In the genomic region with DNA sequence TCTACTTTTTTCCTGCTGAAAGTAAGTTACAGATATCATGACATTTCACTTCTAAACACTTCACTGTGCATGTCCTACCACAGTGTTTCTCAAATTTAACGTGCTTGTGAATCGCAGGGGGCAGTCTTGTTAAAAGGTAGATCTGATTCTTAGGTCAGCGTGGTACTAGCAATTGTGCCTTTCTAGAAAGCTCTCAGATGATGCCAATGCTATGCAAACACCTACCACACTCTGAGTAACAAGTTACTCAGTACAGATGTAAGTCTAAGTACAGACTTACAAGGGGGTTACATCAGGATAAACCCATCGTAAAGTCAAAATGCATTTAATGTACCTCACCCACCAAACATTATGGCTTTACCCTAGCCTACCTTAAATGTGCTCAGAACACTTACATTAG, we compare ENCODE assay signal across 25 cellular contexts. TPM values are rescaled to one million over a fixed set of nuclear protein-coding genes. Genes with fewer than 3 reads are reported as not detected.
DNase-seq lines count a peak whose midpoint lies in the region; ATAC-seq, FAIRE-seq and TF ChIP-seq lines count a peak whose summit lies in the region.
"Had no signal": no experiment of that assay in that cellular context is flagged by ENCODE, and none has a peak within 500 bp of the region (broad histone marks: within the 10 kb centered on the region; RNA-seq: fewer than 3 reads in every experiment).

No MANE protein-coding gene starts in this region.

- H3K4me1 ChIP-seq in cardiac muscle cell (ENCODE audit: low read depth) (no peaks in the 10 kb centered on the region), left ventricle myocardium inferior (peaks cover 13% of the 10 kb centered on the region), PC-3 (ENCODE audit: insufficient read depth, low read length) (peaks cover 10% of the 10 kb centered on the region)
- H3K4me1 ChIP-seq: BE2C, HAP-1 had no signal

- DNase-seq in cardiac muscle cell (ENCODE audit: low read depth in 1 of 2, low spot score in 1 of 2) (no peak), left ventricle myocardium inferior (no peak), H54 (ENCODE audit: insufficient read length, low spot score) (no peak), PC-3 (no peak), epithelial cell of prostate (ENCODE audit: low read depth, low spot score) (no peak), NCI-H1048 (lab: John Stamatoyannopoulos, UW) (no peak)
- no peak for DNase-seq in activated CD4-positive, alpha-beta T cell treated with anti-CD3 and anti-CD28 coated beads, Interleukin-2, amount 50 U/mL, for 48 hours
- no peak for DNase-seq in NK-92 treated with Interleukin-12 subunit alpha and Interleukin-12 subunit beta, amount 100 ng/mL, for 24 hours (lab: John Stamatoyannopoulos, UW)
- DNase-seq: 8988T; ACHN; AML-193; BE2C; CD4-positive, alpha-beta T cell; CD8-positive, alpha-beta memory T cell; DMS 273 treated with DMSO at 0.1 percent for 48 hours; DMS79; EL; GDM1 had no signal

- no peaks in the 10 kb centered on the region for H4K20me1 ChIP-seq in PC-3 (ENCODE audit: low read length)

- intact Hi-C loops in left ventricle myocardium inferior (cut with micrococcal nuclease), result no loop called here
- intact Hi-C loops in PC-3 (cut with micrococcal nuclease), result no loop called here

- no peak overlapping the region for H2AFZ ChIP-seq in PC-3 (ENCODE audit: low read length)
- H2AFZ ChIP-seq: GM23338 had no signal

- peak; percentile 30 for FAIRE-seq in H54 (lab: Jason Lieb, UNC)
- FAIRE-seq: A549, D721Med, GM12878, GM18507 had no signal

- H3K27ac ChIP-seq in cardiac muscle cell, result peak overlapping the region; percentile 30
- no peak overlapping the region for H3K27ac ChIP-seq in left ventricle myocardium inferior (replicated peaks)
- no peak overlapping the region for H3K27ac ChIP-seq in PC-3 (ENCODE audit: low read length)
- H3K27ac ChIP-seq in epithelial cell of prostate, result peak overlapping the region; percentile 58
- H3K27ac ChIP-seq: A549; BLaER1 treated with 17β-estradiol and CSF1 and Interleukin-3, amounts not matched to agents 10 nM and 100 nM had no signal

- H3F3A ChIP-seq in PC-3 (ENCODE audit: low read length, unreplicated experiment), result no peaks in the 10 kb centered on the region

- H3K9me2 ChIP-seq in PC-3 (replicated peaks; ENCODE audit: low read length), result no peaks in the 10 kb centered on the region

- H3K36me3 ChIP-seq in cardiac muscle cell (peaks cover 9% of the 10 kb centered on the region), left ventricle myocardium inferior (peaks cover 44% of the 10 kb centered on the region), PC-3 (ENCODE audit: low read depth, low read length) (peaks cover 15% of the 10 kb centered on the region; the same call in 1 of the 2 replicates)

- CTCF ChIA-PET in PC-3 (lab: Charles Lee), result interaction anchor here (0.6 kb wide), 1 partner anchor 38 kb away, joined by 6 read pairs; no protein-coding TSS in a partner anchor

- H3K4me3 ChIP-seq in cardiac muscle cell (no peak overlapping the region), left ventricle myocardium inferior (no peak overlapping the region), PC-3 (ENCODE audit: low read length) (no peak overlapping the region)
- H3K4me3 ChIP-seq: A549; BLaER1 treated with 17β-estradiol and CSF1 and Interleukin-3, amounts not matched to agents 10 nM and 100 nM; GM12878; GM23338; HAP-1 had no signal

- H3K9ac ChIP-seq in PC-3 (ENCODE audit: low read length), result no peak overlapping the region
- H3K9ac ChIP-seq: BLaER1 treated with 17β-estradiol and CSF1 and Interleukin-3, amounts not matched to agents 10 nM and 100 nM had no signal

- TF ChIP-seq POLR2A in H54 (IDR thresholded peaks at IDR 0.05; ENCODE audit: low read depth, low read length), result no peak

- H3K4me2 ChIP-seq in PC-3 (ENCODE audit: low read length), result no peak overlapping the region
- H3K4me2 ChIP-seq: A549; BLaER1 treated with 17β-estradiol and CSF1 and Interleukin-3, amounts not matched to agents 10 nM and 100 nM; GM23338 had no signal

- no TSS peak for BruUV-seq in PC-3 (replicated peaks; lab: Mats Ljungman, UMichigan)

- H3K27me3 ChIP-seq in cardiac muscle cell (no peaks in the 10 kb centered on the region), left ventricle myocardium inferior (ENCODE audit: low read depth) (no peaks in the 10 kb centered on the region), PC-3 (ENCODE audit: low read length) (no peaks in the 10 kb centered on the region)
- H3K27me3 ChIP-seq: BE2C; BLaER1 treated with 17β-estradiol and CSF1 and Interleukin-3, amounts not matched to agents 10 nM and 100 nM had no signal

- TF ChIP-seq CTCF in cardiac muscle cell (IDR thresholded peaks at IDR 0.05; ENCODE audit: low read depth, low read length) (no peak), left ventricle myocardium inferior (IDR thresholded peaks at IDR 0.05; ENCODE audit: borderline replicate concordance) (no peak), PC-3 (conservative IDR thresholded peaks at IDR 0.05; ENCODE audit: low read depth, low read length) (no peak)

- H3K79me2 ChIP-seq in PC-3 (ENCODE audit: low read length), result no peaks in the 10 kb centered on the region

- POLR2A ChIA-PET in PC-3 (lab: Charles Lee; ENCODE audit: unreplicated experiment), result no interaction called here

- peak; percentile 81 for ATAC-seq in PC-3
- ATAC-seq: A549, GM12878, GM23338 had no signal

- H3K9me3 ChIP-seq in cardiac muscle cell (ENCODE audit: low read depth) (no peaks in the 10 kb centered on the region), left ventricle myocardium inferior (replicated peaks) (no peaks in the 10 kb centered on the region), PC-3 (ENCODE audit: low read length) (no peaks in the 10 kb centered on the region)
- H3K9me3 ChIP-seq: A549; BE2C; BLaER1 treated with 17β-estradiol and CSF1 and Interleukin-3, amounts not matched to agents 10 nM and 100 nM; HAP-1 had no signal

RNA-seq across cellular contexts. Expression of gene TM7SF3, which starts 22.4 kb away (rescaled TPM):
- 50.8 and 65.5 TPM in 2 replicates for total RNA-seq in cardiac muscle cell
- 50.1 and 51.0 TPM in 2 replicates for polyA plus RNA-seq in cardiac muscle cell
- 23.2 TPM for total RNA-seq in left ventricle myocardium inferior
- total RNA-seq in PC-3 (2014; rRNA removed), result 109 and 114 TPM in 2 replicates

RNA-seq across cellular contexts. Expression of gene MED21, which starts 30.5 kb away (rescaled TPM):
- total RNA-seq in cardiac muscle cell (21.6 and 26.8 TPM in 2 replicates), left ventricle myocardium inferior (53.6 TPM), PC-3 (2014; rRNA removed) (41.8 and 59.8 TPM in 2 replicates)
- 27.9 and 35.5 TPM in 2 replicates for polyA plus RNA-seq in cardiac muscle cell

RNA-seq across cellular contexts. Expression of gene FGFR1OP2, which starts 53.6 kb away (rescaled TPM):
- total RNA-seq in cardiac muscle cell, result 37.1 and 59.1 TPM in 2 replicates
- 27.4 and 28.3 TPM in 2 replicates for polyA plus RNA-seq in cardiac muscle cell
- total RNA-seq in left ventricle myocardium inferior, result 33.9 TPM
- 43.4 and 74.3 TPM in 2 replicates for total RNA-seq in PC-3 (2014; rRNA removed)

RNA-seq across cellular contexts. Expression of gene INTS13, which starts 54.0 kb away (rescaled TPM):
- total RNA-seq in cardiac muscle cell, result 17.8 and 21.0 TPM in 2 replicates
- polyA plus RNA-seq in cardiac muscle cell, result 18.9 and 33.9 TPM in 2 replicates
- total RNA-seq in left ventricle myocardium inferior, result 24.4 TPM
- total RNA-seq in PC-3 (2014; rRNA removed), result 61.8 and 74.1 TPM in 2 replicates

Comparison
In these comparisons a context has a peak if more than half of its experiments do, and no peak if none do; other contexts are left out.
1. H3K27ac ChIP-seq: peak in cardiac muscle cell (single experiment) and epithelial cell of prostate (single experiment); none in left ventricle myocardium inferior (single experiment) and PC-3 (single experiment).